Comparison of ENCODE assay signal across 15 cellular contexts in the genomic region with DNA sequence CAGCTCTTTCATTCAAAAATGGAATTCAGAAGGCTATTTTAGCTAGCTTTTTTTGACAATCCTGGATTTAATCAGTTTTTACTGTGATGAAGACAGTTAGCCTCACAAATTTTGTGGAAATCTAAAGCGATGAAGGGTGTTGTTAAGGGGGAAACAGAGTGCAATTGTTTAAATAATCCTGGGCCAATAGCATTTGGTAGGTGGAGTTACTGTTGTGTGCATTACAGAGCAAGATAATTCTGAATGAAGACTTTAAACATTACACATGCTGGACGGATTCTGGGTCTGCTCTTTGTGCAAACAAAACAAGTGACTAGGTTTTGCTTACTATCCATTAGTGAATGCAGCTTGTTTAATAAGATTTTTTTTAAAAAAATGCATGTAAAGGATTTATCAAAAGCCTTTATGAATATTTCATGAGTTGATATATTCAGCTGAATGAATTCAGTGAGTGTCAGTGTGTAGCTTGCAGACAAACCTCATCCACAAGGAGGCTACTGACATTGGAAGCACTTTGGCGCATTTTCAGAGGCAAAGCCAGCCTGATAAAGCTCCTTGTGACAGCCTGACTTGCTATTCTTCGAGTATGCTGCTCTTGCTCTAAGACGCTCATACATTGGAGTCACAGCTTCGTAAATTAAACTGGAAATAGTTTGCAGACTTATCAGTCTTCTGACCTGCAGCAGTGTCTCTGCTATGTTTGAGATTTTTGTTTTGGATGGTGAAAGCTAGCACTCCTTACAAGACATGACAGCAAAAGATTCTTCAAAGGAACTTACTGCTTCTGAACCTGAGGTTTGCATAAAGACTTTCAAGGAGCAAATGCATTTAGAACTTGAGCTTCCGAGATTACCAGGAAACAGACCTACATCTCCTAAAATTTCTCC.
DNase-seq lines count a peak whose midpoint lies in the region; ATAC-seq and TF ChIP-seq lines count a peak whose summit lies in the region.
"Had no signal": no experiment of that assay in that cellular context is flagged by ENCODE, and none has a peak within 500 bp of the region (broad histone marks: within the 10 kb centered on the region; RNA-seq: fewer than 3 reads in every experiment).

No MANE protein-coding gene starts in this region.

- no peaks in the 10 kb centered on the region for H3K36me3 Mint-ChIP-seq in natural killer cell

- intact Hi-C loops in A673 (cut with micrococcal nuclease; ENCODE audit: unreplicated experiment) (no loop called here), natural killer cell (cut with micrococcal nuclease) (no loop called here)

- H3K36me3 ChIP-seq in A673 (ENCODE audit: insufficient read depth, low read length, poor library complexity, severe bottlenecking) (no peaks in the 10 kb centered on the region), OCI-LY1 (ENCODE audit: insufficient read depth, low read length) (no peaks in the 10 kb centered on the region)
- H3K36me3 ChIP-seq: uterus had no signal

- no peaks in the 10 kb centered on the region for H3F3A ChIP-seq in OCI-LY1 (ENCODE audit: insufficient read depth, low read length)

- no TSS peak for BruUV-seq in A673 (replicated peaks; lab: Mats Ljungman, UMichigan)

- H3K27ac ChIP-seq in A673 (ENCODE audit: low read depth, low read length, poor library complexity, severe bottlenecking) = peak overlapping the region; percentile 57
- H3K27ac ChIP-seq in OCI-LY1 (ENCODE audit: low read depth, low read length, poor library complexity, severe bottlenecking) = peak overlapping the region; percentile 78
- H3K27ac ChIP-seq: uterus had no signal

- peaks cover 9% of the 10 kb centered on the region for H3K4me1 ChIP-seq in A673 (ENCODE audit: insufficient read depth, low read length, poor library complexity, severe bottlenecking)
- H3K4me1 ChIP-seq in OCI-LY1 (ENCODE audit: insufficient read depth, low read length, severe bottlenecking) = peaks cover 30% of the 10 kb centered on the region
- H3K4me1 ChIP-seq: uterus had no signal

- peak; percentile 77 for DNase-seq in A673 (ENCODE audit: low spot score)
- DNase-seq in cerebellum (ENCODE audit: low spot score) = peak; percentile 2
- peak; percentile 63 for DNase-seq in middle frontal gyrus (ENCODE audit: extremely low spot score, low spot score)
- no peak for DNase-seq in NCI-H345 treated with DMSO at 0.1 percent for 48 hours (lab: John Stamatoyannopoulos, UW; ENCODE audit: unreplicated experiment)
- DNase-seq in natural killer cell = no peak
- DNase-seq: activated naive CD8-positive, alpha-beta T cell treated with anti-CD3 and anti-CD28 coated beads, Interleukin-2, amount 50 U/mL, for 24 hours; DND-41; effector memory CD4-positive, alpha-beta T cell; NCI-H510A; Right ventricle myocardium superior; stimulated activated CD4-positive, alpha-beta T cell treated with anti-CD3 and anti-CD28 coated beads, Interleukin-15, amount 100 ng/mL, for 24 hours; uterus had no signal

- H3K9ac ChIP-seq in OCI-LY1 (ENCODE audit: low read length) = peak overlapping the region; percentile 40

- H3K27me3 ChIP-seq in A673 (replicated peaks; ENCODE audit: insufficient read depth, low read depth, low read length, poor library complexity) (no peaks in the 10 kb centered on the region), OCI-LY1 (ENCODE audit: insufficient read depth, low read length) (no peaks in the 10 kb centered on the region)

- CTCF ChIA-PET in A673 (lab: Charles Lee) = interaction anchor here (1.9 kb wide), 1 partner anchor 250 kb away, joined by 18 read pairs; no protein-coding TSS in a partner anchor

- no peaks in the 10 kb centered on the region for H3K9me3 ChIP-seq in A673 (ENCODE audit: low read depth, low read length, poor library complexity, severe bottlenecking)
- H3K9me3 ChIP-seq in OCI-LY1 (ENCODE audit: low read length) = no peaks in the 10 kb centered on the region
- H3K9me3 ChIP-seq: uterus had no signal

- H3K27ac Mint-ChIP-seq in natural killer cell = no peak overlapping the region
- H3K27ac Mint-ChIP-seq: activated naive CD8-positive, alpha-beta T cell treated with anti-CD3 and anti-CD28 coated beads, Interleukin-2, amount 50 U/mL, for 24 hours had no signal

- no peaks in the 10 kb centered on the region for H3K9me2 ChIP-seq in OCI-LY1 (ENCODE audit: low read depth, low read length)

- H3K9me3 Mint-ChIP-seq in natural killer cell = no peaks in the 10 kb centered on the region
- H3K9me3 Mint-ChIP-seq: activated naive CD8-positive, alpha-beta T cell treated with anti-CD3 and anti-CD28 coated beads, Interleukin-2, amount 50 U/mL, for 24 hours had no signal

- peak overlapping the region; percentile 53 for H3K4me2 ChIP-seq in OCI-LY1 (ENCODE audit: low read length)

- no peak overlapping the region for H2AFZ ChIP-seq in OCI-LY1 (ENCODE audit: low read length)

- H3K79me2 ChIP-seq in OCI-LY1 (ENCODE audit: insufficient read depth, low read length) = peaks cover 33% of the 10 kb centered on the region; the same call in 1 of the 2 replicates

- H3K4me3 ChIP-seq in A673 (ENCODE audit: low read depth, low read length, poor library complexity, severe bottlenecking) (peak overlapping the region; percentile 47), OCI-LY1 (ENCODE audit: low read depth, low read length, poor library complexity, severe bottlenecking) (peak overlapping the region; percentile 63)
- H3K4me3 ChIP-seq: uterus had no signal

- no peak for ATAC-seq in GM18520 (IDR thresholded peaks at IDR 0.05; ENCODE audit: unreplicated experiment)
- no peak for ATAC-seq in GM18511 (IDR thresholded peaks at IDR 0.05; ENCODE audit: unreplicated experiment)
- no peak for ATAC-seq in natural killer cell
- ATAC-seq: activated naive CD8-positive, alpha-beta T cell treated with anti-CD3 and anti-CD28 coated beads, Interleukin-2, amount 50 U/mL, for 24 hours had no signal

- H3K4me3 Mint-ChIP-seq in natural killer cell = no peak overlapping the region
- H3K4me3 Mint-ChIP-seq: activated naive CD8-positive, alpha-beta T cell treated with anti-CD3 and anti-CD28 coated beads, Interleukin-2, amount 50 U/mL, for 24 hours had no signal

- POLR2A ChIA-PET in A673 (lab: Charles Lee; ENCODE audit: low non-redundant PET) = no interaction called here

- TF ChIP-seq CTCF in A673 (conservative IDR thresholded peaks at IDR 0.05; ENCODE audit: low read depth, low read length) (peak; percentile 35; the same call in 1 of the 2 replicates), OCI-LY1 (IDR thresholded peaks at IDR 0.05; ENCODE audit: low read length) (no peak; the same call in 1 of the 2 replicates), natural killer cell (IDR thresholded peaks at IDR 0.05) (no peak)

- H3K4me1 Mint-ChIP-seq in natural killer cell = no peaks in the 10 kb centered on the region
- H3K4me1 Mint-ChIP-seq: activated naive CD8-positive, alpha-beta T cell treated with anti-CD3 and anti-CD28 coated beads, Interleukin-2, amount 50 U/mL, for 24 hours had no signal

- peaks cover 0 to 12% of the 10 kb centered on the region in 2 donors for H3K27me3 Mint-ChIP-seq in natural killer cell (ENCODE audit: low read depth in 2 of 2)

- no peaks in the 10 kb centered on the region for H4K20me1 ChIP-seq in OCI-LY1 (ENCODE audit: insufficient read depth, low read length)

Comparison
In these comparisons a context has a peak if more than half of its experiments do, and no peak if none do; other contexts are left out.
1. DNase-seq: peak in A673 (single experiment), cerebellum (single experiment) and middle frontal gyrus (single experiment); none in NCI-H345 treated with DMSO at 0.1 percent for 48 hours (single experiment) and natural killer cell (single experiment).